In the genomic region with DNA sequence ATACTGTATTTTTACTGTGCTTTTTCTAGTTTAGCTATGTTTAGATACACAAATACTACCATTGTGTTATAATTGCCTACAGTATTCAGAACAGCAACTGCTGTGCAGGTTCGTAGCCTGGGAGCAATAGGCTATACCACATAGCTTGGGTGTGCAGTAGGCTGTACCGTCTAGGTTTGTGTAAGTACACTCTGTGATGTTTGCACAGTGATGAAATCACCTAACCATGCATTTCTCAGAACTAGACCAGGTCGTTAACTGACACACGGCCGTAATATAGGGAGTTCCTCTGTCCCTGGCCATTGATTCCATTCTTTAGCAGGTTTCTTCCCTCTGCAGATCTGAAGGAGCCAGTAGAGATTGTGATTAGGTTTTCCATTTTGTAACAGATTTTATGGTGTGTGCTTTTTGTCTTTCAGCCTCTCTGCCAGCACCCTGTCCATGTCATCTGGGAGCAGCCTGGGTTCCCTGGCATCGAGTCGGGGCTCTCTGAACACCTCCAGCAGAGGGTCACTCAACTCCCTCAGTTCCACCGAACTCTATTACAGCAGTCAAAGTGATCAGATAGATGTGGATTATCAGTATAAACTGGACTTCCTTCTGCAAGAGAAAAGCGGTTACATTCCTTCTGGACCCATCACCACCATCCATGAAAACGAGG, we compare ENCODE assay signal across 33 cellular contexts. TPM values are rescaled to one million over a fixed set of nuclear protein-coding genes. Genes with fewer than 3 reads are reported as not detected.
DNase-seq lines count a peak whose midpoint lies in the region; ATAC-seq, FAIRE-seq and TF ChIP-seq lines count a peak whose summit lies in the region.
"Had no signal": no experiment of that assay in that cellular context is flagged by ENCODE, and none has a peak within 500 bp of the region (broad histone marks: within the 10 kb centered on the region; RNA-seq: fewer than 3 reads in every experiment).

No MANE protein-coding gene starts in this region.

- TF ChIP-seq RAD21 in K562 (CRISPR knock-in tag; conservative IDR thresholded peaks at IDR 0.05 in 1 of 2, IDR thresholded peaks at IDR 0.05 in 1 of 2) = no peak

- in situ Hi-C loops in K562 (cut with MboI) = loop anchor here (25.0 kb wide), 1 partner anchor 798 kb away; no protein-coding TSS in a partner anchor

- H3K27me3 ChIP-seq in K562 (ENCODE audit: control insufficient read depth in 2 of 2, insufficient read depth in 2 of 2, low read length in 2 of 2) (no peaks in the 10 kb centered on the region), lung (ENCODE audit: control insufficient read depth, insufficient read depth) (no peaks in the 10 kb centered on the region)
- H3K27me3 ChIP-seq: thyroid gland had no signal

- CTCF ChIA-PET in K562 (lab: Yijun Ruan, JAX; ENCODE audit: low intra/inter-chr PET ratio) = interaction anchor here (1.1 to 4.3 kb wide), 3 partner anchors 188 to 342 kb away, joined by 4 to 44 read pairs (median 44); no protein-coding TSS in a partner anchor

- peak overlapping the region; percentile 2; the same call in 1 of the 2 replicates for H3K27ac ChIP-seq in C4-2B
- H3K27ac ChIP-seq in K562 (ENCODE audit: extremely low read depth, low read depth, low read length) = no peak overlapping the region
- peak overlapping the region in 1 of 2 donors; percentile 34 for H3K27ac ChIP-seq in lung (ENCODE audit: low read depth in 1 of 2, low read length in 1 of 2)
- H3K27ac ChIP-seq: RWPE1, thyroid gland had no signal

- H3K36me3 ChIP-seq in K562 (ENCODE audit: control insufficient read depth, insufficient read depth, low read length) (peaks cover 25% of the 10 kb centered on the region), lung (ENCODE audit: control insufficient read depth in 2 of 2, insufficient read depth in 2 of 2, low read length in 2 of 2) (peaks cover 8 to 17% of the 10 kb centered on the region in 2 donors)

- no peaks in the 10 kb centered on the region for H3K9me1 ChIP-seq in K562 (ENCODE audit: control insufficient read depth, insufficient read depth, low read length)

- H2AFZ ChIP-seq in K562 (ENCODE audit: low read depth, low read length) = no peak overlapping the region

- intact Hi-C loops in K562 (cut with micrococcal nuclease) = loop anchor here (5.0 to 10.0 kb wide), 2 partner anchors 456 to 783 kb away; no protein-coding TSS in a partner anchor

- H4K20me1 ChIP-seq in K562 (replicated peaks; ENCODE audit: control insufficient read depth, insufficient read depth, low read length) = no peaks in the 10 kb centered on the region

- no peak for FAIRE-seq in K562 (lab: Jason Lieb, UNC)
- FAIRE-seq: frontal cortex, GM12892, H1, islet of Langerhans had no signal

- H3K4me1 ChIP-seq in K562 (replicated peaks in 1 of 2; ENCODE audit: control insufficient read depth in 2 of 2, insufficient read depth in 2 of 2, low read length in 2 of 2) (peaks cover 0 to 4% of the 10 kb centered on the region in 2 experiments; a peak in 3 of 5 replicates), lung (ENCODE audit: control insufficient read depth in 2 of 2, insufficient read depth in 2 of 2, low read length in 2 of 2) (no peaks in the 10 kb centered on the region)

- no peak overlapping the region for H3K4me2 ChIP-seq in K562 (ENCODE audit: insufficient read depth, low read length)

- no peak overlapping the region for H3K9ac ChIP-seq in K562 (ENCODE audit: insufficient read depth in 1 of 2, low read depth in 2 of 2, low read length in 2 of 2)

- DNase-seq in LNCaP clone FGC (ENCODE audit: low read depth) = peak; percentile 84
- no peak for DNase-seq in K562 (ENCODE audit: extremely low read depth in 1 of 4, low spot score in 3 of 4)
- DNase-seq in lung (ENCODE audit: low spot score) = no peak
- DNase-seq in T1000 (lab: John Stamatoyannopoulos, UW) = no peak
- no peak for DNase-seq in erythroblast (lab: John Stamatoyannopoulos, UW)
- DNase-seq in activated CD8-positive, alpha-beta memory T cell treated with anti-CD3 and anti-CD28 coated beads for 24 hours = no peak
- DNase-seq: activated CD8-positive, alpha-beta T cell treated with anti-CD3 and anti-CD28 coated beads, Interleukin-2, amount 10 ng/mL, durations not matched to agents 7 days and 5 days; activated naive CD4-positive, alpha-beta T cell treated with Interleukin-2 at 50 U/mL for 16 hours; activated T-cell treated with anti-CD3 and anti-CD28 coated beads, Interleukin-2, amount 50 U/mL, for 4 hours; CD4-positive, CD25-positive, alpha-beta regulatory T cell; DMS79; effector CD4-positive, alpha-beta T cell; hypothalamus; KBM-7; NCI-H1092; posterior cingulate gyrus; stimulated activated CD4-positive, alpha-beta T cell treated with anti-CD3 and anti-CD28 coated beads, Interleukin-2, amount 100 ng/mL, for 24 hours; stimulated activated naive CD4-positive, alpha-beta T cell treated with Interleukin-2 at 50 U/mL for 16 hours; T-helper 9 cell; thyroid gland had no signal

- TF ChIP-seq CTCF in C4-2B (conservative IDR thresholded peaks at IDR 0.05) (no peak), LNCaP clone FGC (IDR thresholded peaks at IDR 0.05; ENCODE audit: control insufficient read depth, extremely low read depth, insufficient read depth) (no peak), K562 (IDR thresholded peaks at IDR 0.05 in 2 of 3, conservative IDR thresholded peaks at IDR 0.05 in 1 of 3; ENCODE audit: insufficient read depth in 2 of 3, low read depth in 1 of 3, low read length in 3 of 3) (no peak), lung (IDR thresholded peaks at IDR 0.05; ENCODE audit: control extremely low read depth, extremely low read depth) (no peak)

- H3K9me3 ChIP-seq in K562 (replicated peaks; ENCODE audit: control insufficient read depth, insufficient read depth, low read depth, low read length) = no peaks in the 10 kb centered on the region
- no peaks in the 10 kb centered on the region for H3K9me3 ChIP-seq in lung (ENCODE audit: control insufficient read depth in 2 of 2, insufficient read depth in 1 of 2, low read length in 1 of 2)
- H3K9me3 ChIP-seq: thyroid gland had no signal

- no TSS peak for BruUV-seq in K562 (replicated peaks; lab: Mats Ljungman, UMichigan)

- no peak overlapping the region for H3K4me3 ChIP-seq in LNCaP clone FGC (ENCODE audit: low read depth, low read length)
- H3K4me3 ChIP-seq in K562 = no peak overlapping the region
- no peak overlapping the region for H3K4me3 ChIP-seq in lung
- H3K4me3 ChIP-seq: thyroid gland had no signal

- ATAC-seq in K562 (no peak), lung (ENCODE audit: insufficient read depth, low FRiP score) (peak; percentile 37), HG02623 (IDR thresholded peaks at IDR 0.05; ENCODE audit: unreplicated experiment) (no peak)
- ATAC-seq: activated CD4-positive, CD25-positive, alpha-beta regulatory T cell treated with anti-CD3 and anti-CD28 coated beads, Interleukin-2, amount 50 U/mL, for 24 hours; activated CD8-positive, alpha-beta T cell treated with anti-CD3 and anti-CD28 coated beads, Interleukin-2, amount 10 ng/mL, durations not matched to agents 7 days and 5 days; activated T-cell treated with anti-CD3 and anti-CD28 coated beads, Interleukin-2, amount 50 U/mL, for 4 hours; esophagus mucosa; natural killer cell treated with Interleukin-12 subunit alpha and Interleukin-12 subunit beta and Interleukin-15 and Interleukin-18, amount 100 ng/mL, for 72 hours; SK-N-SH treated with all-trans-retinoic acid at 6 μM for 48 hours had no signal

- no peaks in the 10 kb centered on the region for H3K79me2 ChIP-seq in K562 (ENCODE audit: control insufficient read depth, insufficient read depth, low read length)

- 49% methylated on average over 10 of the region's 10 CpGs for WGBS in K562 (ENCODE audit: insufficient coverage, low coverage, missing lambda C conversion rate)
- 74 to 81% methylated on average over 10 of the region's 10 CpGs for WGBS in lung, 2 donors

- TF ChIP-seq POLR2A in K562 (conservative IDR thresholded peaks at IDR 0.05) = no peak
- TF ChIP-seq POLR2A in erythroblast (IDR thresholded peaks at IDR 0.05; ENCODE audit: low read length) = no peak

- POLR2A ChIA-PET in K562 (lab: Yijun Ruan, JAX) = interaction anchor here (0.5 kb wide), 1 partner anchor 321 kb away, joined by 4 read pairs; no protein-coding TSS in a partner anchor

- TF ChIP-seq EP300 in K562 (IDR thresholded peaks at IDR 0.05; ENCODE audit: low read length) = no peak

TF ChIP-seq in K562, 482 proteins besides CTCF, POLR2A, EP300 and RAD21 (continues in another document):
- TF ChIP-seq NCOA6 (IDR thresholded peaks at IDR 0.05) (no peak), JUND (IDR thresholded peaks at IDR 0.05; ENCODE audit: borderline replicate concordance, low read depth, low read length) (no peak), JUND (tag; IDR thresholded peaks at IDR 0.05; ENCODE audit: borderline replicate concordance, low read depth, low read length) (peak; percentile 34; the same call in 1 of the 3 replicates), SUPT5H (IDR thresholded peaks at IDR 0.05) (no peak), ADNP (tag; IDR thresholded peaks at IDR 0.05) (no peak)

RNA-seq across cellular contexts. Expression of gene CLDN22, which starts 59.5 kb away (rescaled TPM):
- total RNA-seq in K562 (2011; cell fraction: chromatin; rRNA removed; ENCODE audit: low replicate concordance) = not detected in 2 replicates
- total RNA-seq in K562 (2011; cell fraction: nucleolus; rRNA removed) = not detected in 2 replicates
- not detected in 2 replicates for total RNA-seq in K562 (2011; cell fraction: nucleoplasm; rRNA removed)
- not detected in 2 replicates for total RNA-seq in K562 (2014; rRNA removed)
- not detected in 2 replicates for total RNA-seq in K562 (2014; rRNA removed; fragmentation: Illumina TruSeq; extraction: Trizol)
- not detected in 2 replicates for total RNA-seq in K562 (2015; rRNA removed; fragmentation: Illumina TruSeq; extraction: Trizol)
- total RNA-seq in K562 (2021) = not detected in 2 replicates
- not detected in 2 replicates for polyA plus RNA-seq in K562 (2011; rRNA removed)
- polyA plus RNA-seq in K562 (2011; cell fraction: cytosol; rRNA removed) = not detected in 2 replicates
- polyA plus RNA-seq in K562 (2011; cell fraction: nucleus; rRNA removed) = not detected in 2 replicates
- polyA plus RNA-seq in K562 (2012) = 0.25 TPM in 1 of 2 replicates, not detected in the other
- polyA plus RNA-seq in K562 (2014; fragmentation: Illumina TruSeq; extraction: Trizol) = not detected in 2 replicates
- polyA plus RNA-seq in K562 (2014; fragmentation: Nextera tagmentation; extraction: Ambion mirVana) = under 1 TPM in 1 of 2 experiments, not detected in 1; 0.21 TPM
- 0.11 TPM in 1 of 2 replicates, not detected in the other for polyA plus RNA-seq in K562 (2014; rRNA removed)
- not detected in 2 replicates for polyA minus RNA-seq in K562 (2011; rRNA and poly(A)+ RNA removed)
- not detected in 2 replicates for polyA minus RNA-seq in K562 (2011; cell fraction: cytosol; rRNA and poly(A)+ RNA removed)
- polyA minus RNA-seq in K562 (2011; cell fraction: nucleus; rRNA and poly(A)+ RNA removed) = not detected in 2 replicates
- total RNA-seq in lung = under 1 TPM in 1 of 2 donors, not detected in 1; 0.09 TPM
- under 1 TPM; 0.11 to 0.49 TPM for polyA plus RNA-seq in lung
- total RNA-seq: activated CD8-positive, alpha-beta T cell treated with anti-CD3 and anti-CD28 coated beads, Interleukin-2, amount 10 ng/mL, durations not matched to agents 7 days and 5 days; activated T-cell treated with anti-CD3 and anti-CD28 coated beads, Interleukin-2, amount 50 U/mL, for 4 hours; CD4-positive, CD25-positive, alpha-beta regulatory T cell; frontal cortex; H1; natural killer cell treated with Interleukin-12 subunit alpha and Interleukin-12 subunit beta and Interleukin-15 and Interleukin-18, amount 100 ng/mL, for 72 hours; skeletal muscle tissue; thyroid gland had no signal
- polyA plus RNA-seq: AG04450; CD4-positive, CD25-positive, alpha-beta regulatory T cell; H1 had no signal
